In the genomic region with DNA sequence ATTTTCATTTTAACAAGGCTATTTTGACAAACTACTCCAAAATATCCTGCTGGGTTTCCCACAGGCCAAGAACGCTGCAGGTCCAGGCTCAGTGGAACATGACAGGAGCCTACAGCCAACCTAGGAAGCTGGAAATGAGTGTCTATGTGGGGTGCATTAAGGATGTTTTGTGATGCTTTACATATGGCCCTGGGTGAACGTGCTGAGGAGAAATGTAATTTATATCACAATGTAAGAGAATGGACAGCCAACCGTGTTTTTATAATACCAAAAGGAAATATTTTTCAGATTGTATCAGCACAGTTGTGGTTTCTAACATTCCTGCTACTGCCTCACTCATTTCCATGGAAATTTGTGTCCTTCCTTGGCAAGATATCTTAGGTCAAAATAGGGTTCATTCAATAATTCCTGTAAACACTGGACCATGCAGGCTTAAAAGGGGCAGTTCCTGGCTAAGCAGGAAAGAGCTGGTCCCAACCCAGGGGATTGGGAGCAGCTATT, we compare ENCODE assay signal across 13 cellular contexts. TPM values are rescaled to one million over a fixed set of nuclear protein-coding genes. Genes with fewer than 3 reads are reported as not detected.
A peak's percentile ranks its signal among the peaks of the same experiment; 100 is the strongest.
DNase-seq lines count a peak whose midpoint lies in the region; ATAC-seq, FAIRE-seq and TF ChIP-seq lines count a peak whose summit lies in the region.
"Had no signal": no experiment of that assay in that cellular context is flagged by ENCODE, and none has a peak within 500 bp of the region (broad histone marks: within the 10 kb centered on the region; RNA-seq: fewer than 3 reads in every experiment).

No MANE protein-coding gene starts in this region.

- peak; percentile 35 for FAIRE-seq in endometrium (lab: Jason Lieb, UNC)
- FAIRE-seq: GM19239 had no signal

- H3K4me3 ChIP-seq in upper lobe of right lung = no peak overlapping the region

- no peaks in the 10 kb centered on the region for H3K36me3 Mint-ChIP-seq in activated CD4-positive, alpha-beta T cell treated with anti-CD3 and anti-CD28 coated beads, Interleukin-2, amount 10 ng/mL, durations not matched to agents 24 days and 14 days (ENCODE audit: low read depth)

- H3K4me3 Mint-ChIP-seq in activated CD4-positive, alpha-beta T cell treated with anti-CD3 and anti-CD28 coated beads, Interleukin-2, amount 10 ng/mL, durations not matched to agents 24 days and 14 days = no peak overlapping the region

- H3K9me3 Mint-ChIP-seq in activated CD4-positive, alpha-beta T cell treated with anti-CD3 and anti-CD28 coated beads, Interleukin-2, amount 10 ng/mL, durations not matched to agents 24 days and 14 days = no peaks in the 10 kb centered on the region

- ATAC-seq in upper lobe of right lung (no peak), GM21367 (IDR thresholded peaks at IDR 0.05; ENCODE audit: unreplicated experiment) (no peak)

- H3K4me1 Mint-ChIP-seq in activated CD4-positive, alpha-beta T cell treated with anti-CD3 and anti-CD28 coated beads, Interleukin-2, amount 10 ng/mL, durations not matched to agents 24 days and 14 days = peaks cover 6% of the 10 kb centered on the region

- DNase-seq in M059J (ENCODE audit: low read depth) = peak; percentile 87
- DNase-seq in medulla oblongata (ENCODE audit: extremely low spot score) = peak; percentile 12
- DNase-seq in upper lobe of right lung = no peak
- no peak for DNase-seq in activated CD4-positive, alpha-beta T cell treated with anti-CD3 and anti-CD28 coated beads, Interleukin-2, amount 10 ng/mL, durations not matched to agents 24 days and 14 days
- DNase-seq in putamen (ENCODE audit: low spot score) = no peak
- DNase-seq in UCSD-AML1 (lab: John Stamatoyannopoulos, UW; ENCODE audit: unreplicated experiment) = no peak
- DNase-seq: activated gamma-delta T cell treated with Interleukin-2 at 50 U/mL for 16 hours, Karpas-422, NCI-H69 had no signal

- TF ChIP-seq CTCF in upper lobe of right lung (IDR thresholded peaks at IDR 0.05) = no peak

- H3K9me3 ChIP-seq in upper lobe of right lung = no peaks in the 10 kb centered on the region

- H3K4me1 ChIP-seq in upper lobe of right lung = peaks cover 12% of the 10 kb centered on the region

- H3K36me3 ChIP-seq in upper lobe of right lung = no peaks in the 10 kb centered on the region

- H3K27me3 ChIP-seq in upper lobe of right lung = no peaks in the 10 kb centered on the region

- no peak overlapping the region for H3K27ac Mint-ChIP-seq in activated CD4-positive, alpha-beta T cell treated with anti-CD3 and anti-CD28 coated beads, Interleukin-2, amount 10 ng/mL, durations not matched to agents 24 days and 14 days

- peaks cover 4% of the 10 kb centered on the region for H3K27me3 Mint-ChIP-seq in activated CD4-positive, alpha-beta T cell treated with anti-CD3 and anti-CD28 coated beads, Interleukin-2, amount 10 ng/mL, durations not matched to agents 24 days and 14 days

- peak overlapping the region; percentile 70 for H3K27ac ChIP-seq in upper lobe of right lung

- intact Hi-C loops in upper lobe of right lung (cut with DNase I) = no loop called here
- intact Hi-C loops in activated CD4-positive, alpha-beta T cell treated with anti-CD3 and anti-CD28 coated beads, Interleukin-2, amount 10 ng/mL, durations not matched to agents 24 days and 14 days (cut with micrococcal nuclease) = no loop called here

RNA-seq across cellular contexts. Expression of gene ST8SIA1, which starts 51.5 kb away (rescaled TPM):
- 0.15 and 2.5 TPM in 2 replicates for total RNA-seq in M059J (2014; rRNA removed; shearing (Covaris generic))
- 8.5 TPM for total RNA-seq in upper lobe of right lung
- total RNA-seq in activated CD4-positive, alpha-beta T cell treated with anti-CD3 and anti-CD28 coated beads, Interleukin-2, amount 10 ng/mL, durations not matched to agents 24 days and 14 days = 0.21 and 0.28 TPM in 2 replicates
- total RNA-seq: G401 had no signal

Comparison
In these comparisons a context has a peak if more than half of its experiments do, and no peak if none do; other contexts are left out.
1. DNase-seq: peak in M059J (single experiment) and medulla oblongata (single experiment); none in upper lobe of right lung (single experiment), activated CD4-positive, alpha-beta T cell treated with anti-CD3 and anti-CD28 coated beads, Interleukin-2, amount 10 ng/mL, durations not matched to agents 24 days and 14 days (single experiment), putamen (single experiment) and UCSD-AML1 (single experiment).